Comparison of ENCODE assay signal across 9 cellular contexts in the genomic region with DNA sequence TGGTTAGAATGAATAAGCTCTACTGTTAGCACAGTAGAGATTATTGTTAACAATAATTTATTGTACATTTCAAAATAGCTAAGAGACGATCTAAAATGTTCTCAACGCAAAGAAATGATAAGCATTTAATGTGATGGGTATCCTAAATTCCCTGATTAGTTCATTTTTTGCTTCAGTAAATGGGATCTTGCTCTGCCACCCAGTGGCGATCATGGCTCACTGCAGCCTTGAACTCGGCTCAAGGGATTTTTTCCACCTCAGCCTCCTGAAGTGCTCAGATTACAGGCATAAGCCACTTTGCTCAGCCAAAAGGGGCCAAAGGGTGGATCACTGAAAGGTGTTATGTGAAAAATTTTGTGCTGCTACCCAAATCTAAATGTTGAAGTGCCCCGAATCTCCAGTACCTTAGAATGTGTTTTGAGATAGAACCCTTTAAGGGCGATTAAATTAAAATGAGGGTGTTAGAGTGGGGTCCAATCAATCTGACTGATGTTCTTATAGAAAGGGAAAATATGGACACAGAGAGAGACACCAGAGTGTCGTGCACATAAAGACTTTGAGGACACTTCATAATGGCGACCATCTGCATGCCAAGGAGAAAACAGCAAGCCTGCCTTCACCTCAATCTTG. TPM values are rescaled to one million over a fixed set of nuclear protein-coding genes. Genes with fewer than 3 reads are reported as not detected.
DNase-seq lines count a peak whose midpoint lies in the region; ATAC-seq and TF ChIP-seq lines count a peak whose summit lies in the region.
"Had no signal": no experiment of that assay in that cellular context is flagged by ENCODE, and none has a peak within 500 bp of the region (broad histone marks: within the 10 kb centered on the region; RNA-seq: fewer than 3 reads in every experiment).

No MANE protein-coding gene starts in this region.

- 12% methylated on average over 8 of the region's 8 CpGs for WGBS in heart right ventricle, 2 donors

- H3K4me3 ChIP-seq in heart right ventricle (no peak overlapping the region), retinal pigment epithelial cell (ENCODE audit: low read length) (no peak overlapping the region)

- no peaks in the 10 kb centered on the region for H3K36me3 Mint-ChIP-seq in activated naive CD4-positive, alpha-beta T cell treated with anti-CD3 and anti-CD28 coated beads, Interleukin-2, amount 50 U/mL, for 72 hours
- H3K36me3 Mint-ChIP-seq: activated naive CD8-positive, alpha-beta T cell had no signal

- no peaks in the 10 kb centered on the region for H3K36me3 ChIP-seq in heart right ventricle

- H3K27ac ChIP-seq in heart right ventricle, result no peak overlapping the region

- DNase-seq in D341Med (ENCODE audit: low spot score) (peak; percentile 57), SK-N-DZ (ENCODE audit: low spot score) (peak; percentile 46), heart right ventricle (peak; percentile 33 to 46), retinal pigment epithelial cell (ENCODE audit: low read depth) (peak; percentile 20)
- peak; percentile 57 to 64 for DNase-seq in activated naive CD4-positive, alpha-beta T cell treated with anti-CD3 and anti-CD28 coated beads, Interleukin-2, amount 50 U/mL, for 72 hours (ENCODE audit: low spot score in 2 of 2)

- H3K27me3 ChIP-seq in heart right ventricle, result no peaks in the 10 kb centered on the region

- TF ChIP-seq CTCF in heart right ventricle (IDR thresholded peaks at IDR 0.05) (peak; percentile 76 to 96 (median 92)), retinal pigment epithelial cell (conservative IDR thresholded peaks at IDR 0.05; ENCODE audit: low read depth, low read length) (peak; percentile 93)

- no peak for TF ChIP-seq EP300 in Ishikawa (IDR thresholded peaks at IDR 0.05; ENCODE audit: borderline replicate concordance)

- no peaks in the 10 kb centered on the region for H3K4me1 ChIP-seq in heart right ventricle

- no peak overlapping the region for H3K27ac Mint-ChIP-seq in activated naive CD4-positive, alpha-beta T cell treated with anti-CD3 and anti-CD28 coated beads, Interleukin-2, amount 50 U/mL, for 72 hours
- H3K27ac Mint-ChIP-seq: activated naive CD8-positive, alpha-beta T cell had no signal

- no peaks in the 10 kb centered on the region for H3K9me3 ChIP-seq in heart right ventricle

- intact Hi-C loops in heart right ventricle (cut with DNase I), result loop anchor here in 9 of 10 donors (1.0 to 5.0 kb wide), 3 partner anchors 99 to 101 kb away; a partner anchor contains a TSS

- peak; percentile 67 to 68 for ATAC-seq in activated naive CD4-positive, alpha-beta T cell treated with anti-CD3 and anti-CD28 coated beads, Interleukin-2, amount 50 U/mL, for 72 hours
- ATAC-seq in heart right ventricle (peak in 7 of 8 donors; percentile 55 to 80 (median 70)), HG03342 (IDR thresholded peaks at IDR 0.05; ENCODE audit: unreplicated experiment) (no peak), GM18867 (IDR thresholded peaks at IDR 0.05; ENCODE audit: unreplicated experiment) (no peak)

- H3K9me3 Mint-ChIP-seq in activated naive CD4-positive, alpha-beta T cell treated with anti-CD3 and anti-CD28 coated beads, Interleukin-2, amount 50 U/mL, for 72 hours, result no peaks in the 10 kb centered on the region

- peak; percentile 83 for TF ChIP-seq RAD21 in Ishikawa (IDR thresholded peaks at IDR 0.05; ENCODE audit: low read depth)

TF ChIP-seq in Ishikawa, 13 proteins besides CTCF, POLR2A, EP300 and RAD21:
- no peak for TF ChIP-seq EGR1 (IDR thresholded peaks at IDR 0.05)
- TF ChIP-seq TEAD4 (IDR thresholded peaks at IDR 0.05), result no peak
- TF ChIP-seq NFIC (IDR thresholded peaks at IDR 0.05), result no peak
- no peak for TF ChIP-seq FOXM1 (IDR thresholded peaks at IDR 0.05; ENCODE audit: borderline replicate concordance, low read depth)
- TF ChIP-seq, protein P1, sequence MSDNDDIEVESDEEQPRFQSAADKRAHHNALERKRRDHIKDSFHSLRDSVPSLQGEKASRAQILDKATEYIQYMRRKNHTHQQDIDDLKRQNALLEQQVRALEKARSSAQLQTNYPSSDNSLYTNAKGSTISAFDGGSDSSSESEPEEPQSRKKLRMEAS (IDR thresholded peaks at IDR 0.05), result no peak

RNA-seq across cellular contexts. Expression of a gene that starts 31.5 kb away (rescaled TPM):
- 7.4 and 9.8 TPM in 2 replicates for polyA plus RNA-seq in SK-N-DZ (2014; cell fraction: cytosol; rRNA removed)
- 2.8 and 3.8 TPM in 2 replicates for polyA plus RNA-seq in SK-N-DZ (2014; cell fraction: nucleus; rRNA removed)
- 10 to 100 TPM; 22.4 to 24.2 TPM for total RNA-seq in activated naive CD4-positive, alpha-beta T cell treated with anti-CD3 and anti-CD28 coated beads, Interleukin-2, amount 50 U/mL, for 72 hours
- total RNA-seq in heart right ventricle, result 10 to 100 TPM in 6 of 10 donors, 1 to 10 TPM in 4; 9.0 to 14.4 (median 10.5) TPM
- 1 to 10 TPM; 3.1 TPM for polyA plus RNA-seq in heart right ventricle

RNA-seq across cellular contexts. Expression of a gene that starts 48.0 kb away (rescaled TPM):
- 119 and 147 TPM in 2 replicates for polyA plus RNA-seq in SK-N-DZ (2014; cell fraction: cytosol; rRNA removed)
- polyA plus RNA-seq in SK-N-DZ (2014; cell fraction: nucleus; rRNA removed), result 56.6 and 76.9 TPM in 2 replicates
- 100 to 1,000 TPM; 160 to 231 TPM for total RNA-seq in activated naive CD4-positive, alpha-beta T cell treated with anti-CD3 and anti-CD28 coated beads, Interleukin-2, amount 50 U/mL, for 72 hours
- 100 to 1,000 TPM; 337 to 469 (median 401) TPM for total RNA-seq in heart right ventricle
- polyA plus RNA-seq in heart right ventricle, result 100 to 1,000 TPM; 238 to 438 TPM

RNA-seq across cellular contexts. Expression of a gene that starts 59.1 kb away (rescaled TPM):
- polyA plus RNA-seq in SK-N-DZ (2014; cell fraction: cytosol; rRNA removed), result 4.2 and 4.5 TPM in 2 replicates
- 2.9 and 4.6 TPM in 2 replicates for polyA plus RNA-seq in SK-N-DZ (2014; cell fraction: nucleus; rRNA removed)
- total RNA-seq in activated naive CD4-positive, alpha-beta T cell treated with anti-CD3 and anti-CD28 coated beads, Interleukin-2, amount 50 U/mL, for 72 hours, result 1 to 10 TPM; 2.0 to 9.9 TPM
- 10 to 100 TPM; 11.4 to 19.6 (median 13.4) TPM for total RNA-seq in heart right ventricle
- 10 to 100 TPM in 1 of 2 donors, 1 to 10 TPM in 1; 6.9 to 16.2 TPM for polyA plus RNA-seq in heart right ventricle

Comparison
In these comparisons a context has a peak if more than half of its experiments do, and no peak if none do; other contexts are left out.
1. ATAC-seq: peak in activated naive CD4-positive, alpha-beta T cell treated with anti-CD3 and anti-CD28 coated beads, Interleukin-2, amount 50 U/mL, for 72 hours (2 of 2) and heart right ventricle (7 of 8); none in HG03342 (single experiment) and GM18867 (single experiment).
2. Peak in every context shown above with its lines, with median percentiles within 50 percentile points of each other: DNase-seq.